Comparison of ENCODE assay signal across 18 cellular contexts in genomic region chr7:31408120-31408729, GRCh38.
DNase-seq lines count a peak whose midpoint lies in the region; ATAC-seq and TF ChIP-seq lines count a peak whose summit lies in the region.
"Had no signal": no experiment of that assay in that cellular context is flagged by ENCODE, and none has a peak within 500 bp of the region (broad histone marks: within the 10 kb centered on the region; RNA-seq: fewer than 3 reads in every experiment).

No MANE protein-coding gene starts in this region.

- intact Hi-C loops in Caco-2 (cut with micrococcal nuclease; ENCODE audit: unreplicated experiment) (no loop called here), right lobe of liver (cut with DNase I) (no loop called here), body of pancreas (cut with DNase I) (no loop called here)

- TF ChIP-seq CTCF in Caco-2 (IDR thresholded peaks at IDR 0.05; ENCODE audit: insufficient read depth in 1 of 2, low read depth in 1 of 2, low read length in 1 of 2, severe bottlenecking in 1 of 2, unreplicated experiment in 1 of 2) (no peak), LNCaP clone FGC (IDR thresholded peaks at IDR 0.05; ENCODE audit: control insufficient read depth, extremely low read depth, insufficient read depth) (no peak), right lobe of liver (IDR thresholded peaks at IDR 0.05) (no peak), body of pancreas (IDR thresholded peaks at IDR 0.05) (no peak)

- no peak overlapping the region for H3K4me3 Mint-ChIP-seq in Caco-2 (ENCODE audit: unreplicated experiment)
- H3K4me3 Mint-ChIP-seq in stimulated activated memory B cell treated with anti-CD40 and anti-IgM and Interleukin-4, amounts not matched to agents 10 μg/mL and 1 μg/mL and 100 μg/mL, for 72 hours, result no peak overlapping the region
- H3K4me3 Mint-ChIP-seq: activated CD4-positive, alpha-beta memory T cell treated with anti-CD3 and anti-CD28 coated beads for 36 hours; H9; stimulated activated naive B cell treated with anti-CD40 and anti-IgM and Interleukin-4, amounts not matched to agents 10 μg/mL and 1 μg/mL and 100 μg/mL, for 72 hours had no signal

- no peaks in the 10 kb centered on the region for H3K36me3 ChIP-seq in Caco-2 (ENCODE audit: control insufficient read depth, insufficient read depth, low read length)
- no peaks in the 10 kb centered on the region for H3K36me3 ChIP-seq in right lobe of liver
- no peaks in the 10 kb centered on the region for H3K36me3 ChIP-seq in body of pancreas (replicated peaks in 1 of 2; ENCODE audit: insufficient read depth in 1 of 2, low read depth in 2 of 2)
- H3K36me3 ChIP-seq: adrenal gland, SJCRH30 had no signal

- H3K9me3 Mint-ChIP-seq in Caco-2 (ENCODE audit: unreplicated experiment), result no peaks in the 10 kb centered on the region
- H3K9me3 Mint-ChIP-seq in stimulated activated memory B cell treated with anti-CD40 and anti-IgM and Interleukin-4, amounts not matched to agents 10 μg/mL and 1 μg/mL and 100 μg/mL, for 72 hours, result no peaks in the 10 kb centered on the region
- H3K9me3 Mint-ChIP-seq: activated CD4-positive, alpha-beta memory T cell treated with anti-CD3 and anti-CD28 coated beads for 36 hours; H9; stimulated activated naive B cell treated with anti-CD40 and anti-IgM and Interleukin-4, amounts not matched to agents 10 μg/mL and 1 μg/mL and 100 μg/mL, for 72 hours had no signal

- H3K4me1 ChIP-seq in Caco-2 (peaks cover 17% of the 10 kb centered on the region), right lobe of liver (no peaks in the 10 kb centered on the region), body of pancreas (no peaks in the 10 kb centered on the region)
- H3K4me1 ChIP-seq: adrenal gland, SJCRH30 had no signal

- H3K9me3 ChIP-seq in Caco-2, result no peaks in the 10 kb centered on the region
- no peaks in the 10 kb centered on the region for H3K9me3 ChIP-seq in right lobe of liver
- H3K9me3 ChIP-seq in body of pancreas, result no peaks in the 10 kb centered on the region
- H3K9me3 ChIP-seq: adrenal gland, SJCRH30 had no signal

- WGBS in right lobe of liver (ENCODE audit: insufficient coverage, low coverage, low lambda C conversion rate, missing lambda C conversion rate), result 53% methylated on average over 3 of the region's 3 CpGs
- WGBS in body of pancreas, 2 donors, result 79 to 80% methylated on average over 3 of the region's 3 CpGs

- H3K27me3 Mint-ChIP-seq in Caco-2 (ENCODE audit: insufficient read depth, unreplicated experiment), result no peaks in the 10 kb centered on the region
- no peaks in the 10 kb centered on the region for H3K27me3 Mint-ChIP-seq in stimulated activated memory B cell treated with anti-CD40 and anti-IgM and Interleukin-4, amounts not matched to agents 10 μg/mL and 1 μg/mL and 100 μg/mL, for 72 hours
- H3K27me3 Mint-ChIP-seq: activated CD4-positive, alpha-beta memory T cell treated with anti-CD3 and anti-CD28 coated beads for 36 hours; stimulated activated naive B cell treated with anti-CD40 and anti-IgM and Interleukin-4, amounts not matched to agents 10 μg/mL and 1 μg/mL and 100 μg/mL, for 72 hours had no signal

- H3K36me3 Mint-ChIP-seq in Caco-2 (ENCODE audit: insufficient read depth, unreplicated experiment), result no peaks in the 10 kb centered on the region
- H3K36me3 Mint-ChIP-seq in stimulated activated memory B cell treated with anti-CD40 and anti-IgM and Interleukin-4, amounts not matched to agents 10 μg/mL and 1 μg/mL and 100 μg/mL, for 72 hours, result no peaks in the 10 kb centered on the region
- H3K36me3 Mint-ChIP-seq: activated CD4-positive, alpha-beta memory T cell treated with anti-CD3 and anti-CD28 coated beads for 36 hours; stimulated activated naive B cell treated with anti-CD40 and anti-IgM and Interleukin-4, amounts not matched to agents 10 μg/mL and 1 μg/mL and 100 μg/mL, for 72 hours had no signal

- BruUV-seq in Caco-2 (replicated peaks; lab: Mats Ljungman, UMichigan), result no TSS peak

- H3K27ac ChIP-seq in right lobe of liver (no peak overlapping the region), body of pancreas (no peak overlapping the region)
- H3K27ac ChIP-seq: adrenal gland, SJCRH30, skin epidermis had no signal

- no peak for TF ChIP-seq POLR2A in right lobe of liver (IDR thresholded peaks at IDR 0.05)
- no peak for TF ChIP-seq POLR2A in body of pancreas (IDR thresholded peaks at IDR 0.05)

- DNase-seq in Caco-2 (peak in 1 of 2 experiments; percentile 38), LNCaP clone FGC (ENCODE audit: low read depth) (peak; percentile 43), T47D (ENCODE audit: low read depth in 1 of 2, low spot score in 1 of 2) (peak; percentile 11 to 68), right lobe of liver (no peak), body of pancreas (no peak)
- no peak for DNase-seq in activated effector memory CD4-positive, alpha-beta T cell treated with Interleukin-2 at 50 U/mL for 16 hours
- DNase-seq: activated CD4-positive, alpha-beta memory T cell treated with anti-CD3 and anti-CD28 coated beads for 36 hours; adrenal gland; DMS79 treated with DMSO at 0.1 percent for 48 hours; foreskin fibroblast; H9; mesendoderm; NCI-H1105 treated with DMSO at 0.1 percent for 48 hours; SJCRH30; stimulated activated naive B cell treated with anti-CD40 and anti-IgM and Interleukin-4, amounts not matched to agents 10 μg/mL and 1 μg/mL and 100 μg/mL, for 72 hours had no signal

- POLR2A ChIA-PET in Caco-2 (lab: Charles Lee), result no interaction called here

- in situ Hi-C loops in T47D (cut with HindIII; ENCODE audit: low pct_unique_long_range_greater_than_20kb, low sequenced_read_pairs), result no loop called here

- H3K4me1 Mint-ChIP-seq in Caco-2 (ENCODE audit: low read depth, unreplicated experiment), result peaks cover 10% of the 10 kb centered on the region
- no peaks in the 10 kb centered on the region for H3K4me1 Mint-ChIP-seq in stimulated activated memory B cell treated with anti-CD40 and anti-IgM and Interleukin-4, amounts not matched to agents 10 μg/mL and 1 μg/mL and 100 μg/mL, for 72 hours
- H3K4me1 Mint-ChIP-seq: stimulated activated naive B cell treated with anti-CD40 and anti-IgM and Interleukin-4, amounts not matched to agents 10 μg/mL and 1 μg/mL and 100 μg/mL, for 72 hours had no signal

- ATAC-seq in right lobe of liver (peak in 3 of 4 donors; percentile 33 to 57 (median 54)), body of pancreas (no peak), GM18861 (IDR thresholded peaks at IDR 0.05; ENCODE audit: unreplicated experiment) (no peak)
- ATAC-seq in stimulated activated memory B cell treated with anti-CD40 and anti-IgM and Interleukin-4, amounts not matched to agents 10 μg/mL and 1 μg/mL and 100 μg/mL, for 72 hours, result no peak
- ATAC-seq: stimulated activated naive B cell treated with anti-CD40 and anti-IgM and Interleukin-4, amounts not matched to agents 10 μg/mL and 1 μg/mL and 100 μg/mL, for 72 hours had no signal

- no peak overlapping the region for H3K4me3 ChIP-seq in Caco-2 (ENCODE audit: low read depth, low read length)
- no peak overlapping the region for H3K4me3 ChIP-seq in LNCaP clone FGC (ENCODE audit: low read depth, low read length)
- no peak overlapping the region for H3K4me3 ChIP-seq in right lobe of liver
- no peak overlapping the region for H3K4me3 ChIP-seq in body of pancreas
- H3K4me3 ChIP-seq: adrenal gland, SJCRH30, skin epidermis had no signal

- CTCF ChIA-PET in Caco-2 (lab: Charles Lee), result interaction anchor here (0.6 kb wide), 1 partner anchor 274 kb away, joined by 3 read pairs; no protein-coding TSS in a partner anchor

- no peaks in the 10 kb centered on the region for H3K27me3 ChIP-seq in Caco-2 (replicated peaks; ENCODE audit: control insufficient read depth, insufficient read depth, low read length)
- H3K27me3 ChIP-seq in right lobe of liver, result no peaks in the 10 kb centered on the region
- H3K27me3 ChIP-seq in body of pancreas, result no peaks in the 10 kb centered on the region
- H3K27me3 ChIP-seq: adrenal gland had no signal

- peak overlapping the region; percentile 69 for H3K27ac Mint-ChIP-seq in Caco-2 (ENCODE audit: unreplicated experiment)
- H3K27ac Mint-ChIP-seq in stimulated activated memory B cell treated with anti-CD40 and anti-IgM and Interleukin-4, amounts not matched to agents 10 μg/mL and 1 μg/mL and 100 μg/mL, for 72 hours, result no peak overlapping the region
- H3K27ac Mint-ChIP-seq: activated CD4-positive, alpha-beta memory T cell treated with anti-CD3 and anti-CD28 coated beads for 36 hours; H9; stimulated activated naive B cell treated with anti-CD40 and anti-IgM and Interleukin-4, amounts not matched to agents 10 μg/mL and 1 μg/mL and 100 μg/mL, for 72 hours had no signal

Comparison
In these comparisons a context has a peak if more than half of its experiments do, and no peak if none do; other contexts are left out.
1. DNase-seq: peak in LNCaP clone FGC (single experiment) and T47D (2 of 2); none in right lobe of liver (0 of 3), activated effector memory CD4-positive, alpha-beta T cell treated with Interleukin-2 at 50 U/mL for 16 hours (single experiment) and body of pancreas (0 of 4).
2. ATAC-seq: peak in right lobe of liver (3 of 4); none in body of pancreas (single experiment), GM18861 (single experiment) and stimulated activated memory B cell treated with anti-CD40 and anti-IgM and Interleukin-4, amounts not matched to agents 10 μg/mL and 1 μg/mL and 100 μg/mL, for 72 hours (single experiment).